In genomic region chr4:152536545-152537182, GRCh38 we compare ENCODE assay signal across 8 cellular contexts. TPM values are rescaled to one million over a fixed set of nuclear protein-coding genes. Genes with fewer than 3 reads are reported as not detected.
A peak's percentile ranks its signal among the peaks of the same experiment; 100 is the strongest.
DNase-seq lines count a peak whose midpoint lies in the region; ATAC-seq and TF ChIP-seq lines count a peak whose summit lies in the region.

No MANE protein-coding gene starts in this region.

- CTCF ChIA-PET in HCT116 (lab: Charles Lee), result interaction anchor here (0.8 to 0.9 kb wide), 2 partner anchors 10 to 35 kb away, joined by 3 to 4 read pairs; no protein-coding TSS in a partner anchor
- CTCF ChIA-PET in activated CD8-positive, alpha-beta T cell treated with anti-CD3 and anti-CD28 coated beads for 36 hours (lab: Charles Lee), result interaction anchor here (0.8 to 2.6 kb wide), 4 partner anchors 9 to 35 kb away, joined by 3 to 11 read pairs (median 4); no protein-coding TSS in a partner anchor

- no peaks in the 10 kb centered on the region for H3K9me2 ChIP-seq in HCT116 (ENCODE audit: insufficient read depth)
- no peaks in the 10 kb centered on the region for H3K9me2 ChIP-seq in Loucy (replicated peaks; ENCODE audit: low read depth, low read length)

- H3K4me2 ChIP-seq in HCT116 (ENCODE audit: low read length), result peak overlapping the region; percentile 95
- peak overlapping the region; percentile 83 for H3K4me2 ChIP-seq in Loucy (ENCODE audit: low read depth, low read length, poor library complexity, severe bottlenecking)

- H3K9me3 Mint-ChIP-seq in activated CD8-positive, alpha-beta T cell treated with anti-CD3 and anti-CD28 coated beads for 36 hours, result peaks cover 4% of the 10 kb centered on the region

- H3K4me1 Mint-ChIP-seq in activated CD8-positive, alpha-beta T cell treated with anti-CD3 and anti-CD28 coated beads for 36 hours (ENCODE audit: low read depth), result peaks cover 52% of the 10 kb centered on the region

- H3K27me3 ChIP-seq in HCT116 (ENCODE audit: insufficient read depth, low read length) (no peaks in the 10 kb centered on the region), Loucy (ENCODE audit: insufficient read depth, low read length, poor library complexity, severe bottlenecking) (no peaks in the 10 kb centered on the region), neuron (ENCODE audit: insufficient read depth, low read length) (no peaks in the 10 kb centered on the region)

- no peak for TF ChIP-seq POLR2A in HCT116 (IDR thresholded peaks at IDR 0.05; ENCODE audit: borderline replicate concordance, extremely low read depth, insufficient read depth, insufficient read length)

- H3K4me3 Mint-ChIP-seq in activated CD8-positive, alpha-beta T cell treated with anti-CD3 and anti-CD28 coated beads for 36 hours, result peak overlapping the region; percentile 90

- BruUV-seq in HCT116 (replicated peaks; lab: Mats Ljungman, UMichigan), result TSS peak; percentile 63

- H3K9ac ChIP-seq in HCT116 (ENCODE audit: low read length) (peak overlapping the region; percentile 97), Loucy (ENCODE audit: low read depth, low read length, poor library complexity, severe bottlenecking) (peak overlapping the region; percentile 78)

- H3K79me2 ChIP-seq in HCT116 (ENCODE audit: insufficient read depth, low read length), result peaks cover 74% of the 10 kb centered on the region
- peaks cover 76% of the 10 kb centered on the region for H3K79me2 ChIP-seq in Loucy (ENCODE audit: insufficient read depth, low read length)

- peaks cover 3 to 7% of the 10 kb centered on the region in 2 experiments; a peak in 2 of 4 replicates for H3K9me3 ChIP-seq in HCT116 (ENCODE audit: control insufficient read depth in 1 of 2, insufficient read depth in 1 of 2, low read depth in 1 of 2, low read length in 2 of 2)
- no peaks in the 10 kb centered on the region; the same call in 1 of the 2 replicates for H3K9me3 ChIP-seq in Loucy (ENCODE audit: insufficient read depth, low read depth, low read length)
- peaks cover 11% of the 10 kb centered on the region for H3K9me3 ChIP-seq in neuron (ENCODE audit: low read length)

- RAD21 ChIA-PET in HCT116 (lab: Charles Lee; ENCODE audit: low non-redundant PET in 1 of 2, low total read pairs in 2 of 2, uncharacterized antibody in 2 of 2, unreplicated experiment in 2 of 2), result interaction anchor here in 1 of 2 experiments (0.7 kb wide), 1 partner anchor 87 kb away, joined by 3 read pairs; no protein-coding TSS in a partner anchor

- H4K20me1 ChIP-seq in HCT116 (ENCODE audit: insufficient read depth) (peaks cover 6% of the 10 kb centered on the region; the same call in 1 of the 2 replicates), Loucy (ENCODE audit: insufficient read depth, low read length, poor library complexity, severe bottlenecking) (peaks cover 51% of the 10 kb centered on the region)

- H3K36me3 ChIP-seq in HCT116 (ENCODE audit: control insufficient read depth in 1 of 2, insufficient read depth in 2 of 2, low read length in 2 of 2) (peaks cover 0 to 12% of the 10 kb centered on the region in 2 experiments; a peak in 2 of 4 replicates), Loucy (ENCODE audit: insufficient read depth, low read length) (peaks cover 3% of the 10 kb centered on the region; the same call in 1 of the 2 replicates), neuron (ENCODE audit: insufficient read depth, low read length) (peaks cover 13% of the 10 kb centered on the region)

- TF ChIP-seq CTCF in HCT116 (IDR thresholded peaks at IDR 0.05 in 2 of 3, conservative IDR thresholded peaks at IDR 0.05 in 1 of 3; ENCODE audit: borderline replicate concordance in 1 of 3, insufficient read depth in 1 of 3, low read depth in 2 of 3, low read length in 2 of 3) (no peak), Loucy (conservative IDR thresholded peaks at IDR 0.05; ENCODE audit: low read length) (no peak), fibroblast of pulmonary artery (IDR thresholded peaks at IDR 0.05; ENCODE audit: low read length, missing control alignments) (no peak)
- TF ChIP-seq CTCF in activated CD8-positive, alpha-beta T cell treated with anti-CD3 and anti-CD28 coated beads for 36 hours (IDR thresholded peaks at IDR 0.05), result no peak

- peak overlapping the region; percentile 83 to 92 for H3K4me3 ChIP-seq in HCT116 (replicated peaks in 1 of 2; ENCODE audit: low read depth in 1 of 2, low read length in 2 of 2)
- peak overlapping the region; percentile 82 for H3K4me3 ChIP-seq in Loucy (ENCODE audit: low read length, poor library complexity, severe bottlenecking)
- peak overlapping the region; percentile 96 for H3K4me3 ChIP-seq in fibroblast of pulmonary artery (replicated peaks; ENCODE audit: low read depth, low read length)
- H3K4me3 ChIP-seq in neuron (ENCODE audit: low read length), result peak overlapping the region; percentile 92

- H3K27ac Mint-ChIP-seq in activated CD8-positive, alpha-beta T cell treated with anti-CD3 and anti-CD28 coated beads for 36 hours, result peak overlapping the region; percentile 99

- intact Hi-C loops in HCT116 (cut with micrococcal nuclease), result loop anchor here (2.0 kb wide), 1 partner anchor 242 kb away; the partner anchor contains the start of genes ARFIP1 and TIGD4
- intact Hi-C loops in activated CD8-positive, alpha-beta T cell treated with anti-CD3 and anti-CD28 coated beads for 36 hours (cut with micrococcal nuclease), result loop anchor here (2.0 kb wide), 1 partner anchor 16 kb away; no protein-coding TSS in a partner anchor

- H3K36me3 Mint-ChIP-seq in activated CD8-positive, alpha-beta T cell treated with anti-CD3 and anti-CD28 coated beads for 36 hours (ENCODE audit: low read depth), result peaks cover 39% of the 10 kb centered on the region

- POLR2A ChIA-PET in HCT116 (lab: Charles Lee), result interaction anchor here (1.0 to 2.1 kb wide), 2 partner anchors 10 to 19 kb away, joined by 3 to 9 read pairs; no protein-coding TSS in a partner anchor
- POLR2A ChIA-PET in activated CD8-positive, alpha-beta T cell treated with anti-CD3 and anti-CD28 coated beads for 36 hours (lab: Charles Lee), result interaction anchor here (0.6 to 3.4 kb wide), 22 partner anchors 9 to 930 kb away, joined by 3 to 44 read pairs (median 5); partner anchors contain the start of genes TMEM131L and TMEM154

- no peaks in the 10 kb centered on the region for H3K27me3 Mint-ChIP-seq in activated CD8-positive, alpha-beta T cell treated with anti-CD3 and anti-CD28 coated beads for 36 hours

- ATAC-seq in HCT116, result peak; percentile 47
- ATAC-seq in activated CD8-positive, alpha-beta T cell treated with anti-CD3 and anti-CD28 coated beads for 36 hours, result peak; percentile 53

- H3F3A ChIP-seq in Loucy (ENCODE audit: low read depth), result no peaks in the 10 kb centered on the region

- TF ChIP-seq RAD21 in HCT116 (IDR thresholded peaks at IDR 0.05; ENCODE audit: low read depth), result no peak

- peak in 3 of 4 experiments; percentile 62 to 67 (median 65) for DNase-seq in activated CD4-positive, CD25-positive, alpha-beta regulatory T cell (lab: John Stamatoyannopoulos, UW)
- no peak for DNase-seq in activated CD4-positive, CD25-positive, alpha-beta regulatory T cell treated with anti-CD3 and anti-CD28 coated beads, Interleukin-2, amount 50 U/mL, for 72 hours
- peak; percentile 7 for DNase-seq in HCT116 (ENCODE audit: low read depth, low spot score)
- DNase-seq in activated CD8-positive, alpha-beta T cell treated with anti-CD3 and anti-CD28 coated beads for 36 hours, result peak; percentile 83
- peak; percentile 48 for DNase-seq in fibroblast of pulmonary artery (ENCODE audit: low read depth)
- DNase-seq in OCI-M2 (lab: John Stamatoyannopoulos, UW; ENCODE audit: unreplicated experiment), result no peak

- H3K4me1 ChIP-seq in HCT116 (ENCODE audit: control insufficient read depth in 1 of 2, insufficient read depth in 2 of 2, low read length in 2 of 2) (peaks cover 14 to 17% of the 10 kb centered on the region in 2 experiments; a peak in 3 of 4 replicates), Loucy (ENCODE audit: insufficient read depth, low read length, poor library complexity, severe bottlenecking) (peaks cover 48% of the 10 kb centered on the region), neuron (ENCODE audit: insufficient read depth, low read length) (peaks cover 36% of the 10 kb centered on the region)

- peak overlapping the region; percentile 80 for H3K27ac ChIP-seq in HCT116 (ENCODE audit: low read depth, low read length)

- H2AFZ ChIP-seq in HCT116 (ENCODE audit: low read depth, low read length, poor library complexity, severe bottlenecking) (peak overlapping the region; percentile 47), Loucy (ENCODE audit: low read length) (peak overlapping the region; percentile 74), neuron (ENCODE audit: low read depth, low read length) (peak overlapping the region; percentile 86)

TF ChIP-seq in HCT116, 20 proteins besides CTCF, POLR2A, EP300 and RAD21:
- TF ChIP-seq, protein P1, sequence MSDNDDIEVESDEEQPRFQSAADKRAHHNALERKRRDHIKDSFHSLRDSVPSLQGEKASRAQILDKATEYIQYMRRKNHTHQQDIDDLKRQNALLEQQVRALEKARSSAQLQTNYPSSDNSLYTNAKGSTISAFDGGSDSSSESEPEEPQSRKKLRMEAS (IDR thresholded peaks at IDR 0.05), result peak; percentile 25; the same call in 1 of the 2 replicates
- TF ChIP-seq ZFX (IDR thresholded peaks at IDR 0.05) (peak; percentile 5; the same call in 1 of the 2 replicates), ZBTB33 (IDR thresholded peaks at IDR 0.05; ENCODE audit: extremely low read depth, insufficient replicate concordance, low read length) (no peak), EZH2phosphoT487 (IDR thresholded peaks at IDR 0.05; ENCODE audit: borderline replicate concordance) (no peak)

RNA-seq across cellular contexts. Expression of gene FBXW7, which starts 0.8 kb away (rescaled TPM):
- 23.0 TPM for total RNA-seq in HCT116 (2021; ENCODE audit: unreplicated experiment)
- 12.4 and 15.1 TPM in 2 replicates for polyA plus RNA-seq in HCT116 (2012)
- 10 to 100 TPM; 32.6 to 35.1 TPM for total RNA-seq in activated CD8-positive, alpha-beta T cell treated with anti-CD3 and anti-CD28 coated beads for 36 hours

Comparison
In these comparisons a context has a peak if more than half of its experiments do, and no peak if none do; other contexts are left out.
1. DNase-seq: peak in activated CD4-positive, CD25-positive, alpha-beta regulatory T cell (3 of 4), HCT116 (single experiment), activated CD8-positive, alpha-beta T cell treated with anti-CD3 and anti-CD28 coated beads for 36 hours (single experiment) and fibroblast of pulmonary artery (single experiment); none in activated CD4-positive, CD25-positive, alpha-beta regulatory T cell treated with anti-CD3 and anti-CD28 coated beads, Interleukin-2, amount 50 U/mL, for 72 hours (single experiment) and OCI-M2 (single experiment).
2. Peak in every context shown above with its lines, with median percentiles within 50 percentile points of each other: H2AFZ ChIP-seq and H3K4me3 ChIP-seq.